In genomic region chr11:33040127-33040861, GRCh38 we compare ENCODE assay signal across 8 cellular contexts. TPM values are rescaled to one million over a fixed set of nuclear protein-coding genes. Genes with fewer than 3 reads are reported as not detected.
DNase-seq lines count a peak whose midpoint lies in the region; ATAC-seq and TF ChIP-seq lines count a peak whose summit lies in the region.

No MANE protein-coding gene starts in this region.

- H3K36me3 Mint-ChIP-seq in dendritic cell treated with granulocyte-macrophage colony-stimulating factor and Interleukin-4, amounts not matched to agents 40 ng/mL and 50 ng/mL, for 4 days (ENCODE audit: low read depth), result peaks cover 35% of the 10 kb centered on the region
- H3K36me3 Mint-ChIP-seq in mesothelial cell of epicardium, result peaks cover 4% of the 10 kb centered on the region

- WGBS in thymus, result 10% methylated on average over 20 of the region's 20 CpGs

- peaks cover 1% of the 10 kb centered on the region for H3K27me3 Mint-ChIP-seq in dendritic cell treated with granulocyte-macrophage colony-stimulating factor and Interleukin-4, amounts not matched to agents 40 ng/mL and 50 ng/mL, for 4 days
- no peaks in the 10 kb centered on the region for H3K27me3 Mint-ChIP-seq in mesothelial cell of epicardium (ENCODE audit: low read depth)

- H3K4me1 Mint-ChIP-seq in dendritic cell treated with granulocyte-macrophage colony-stimulating factor and Interleukin-4, amounts not matched to agents 40 ng/mL and 50 ng/mL, for 4 days (ENCODE audit: low read depth), result peaks cover 36% of the 10 kb centered on the region
- H3K4me1 Mint-ChIP-seq in mesothelial cell of epicardium, result peaks cover 25% of the 10 kb centered on the region

- ATAC-seq in GM21381 (IDR thresholded peaks at IDR 0.05; ENCODE audit: unreplicated experiment), result peak; percentile 26

- no peaks in the 10 kb centered on the region for H3K27me3 ChIP-seq in thymus (ENCODE audit: control insufficient read depth, insufficient read depth)

- peak overlapping the region; percentile 66 for H3K4me3 ChIP-seq in thymus (ENCODE audit: low read length)

- peak overlapping the region; percentile 84 for H3K4me3 Mint-ChIP-seq in dendritic cell treated with granulocyte-macrophage colony-stimulating factor and Interleukin-4, amounts not matched to agents 40 ng/mL and 50 ng/mL, for 4 days
- H3K4me3 Mint-ChIP-seq in mesothelial cell of epicardium, result peak overlapping the region; percentile 92

- TF ChIP-seq CTCF in mesothelial cell of epicardium (IDR thresholded peaks at IDR 0.05; ENCODE audit: unreplicated experiment), result no peak

- peaks cover 10% of the 10 kb centered on the region for H3K36me3 ChIP-seq in thymus (ENCODE audit: control insufficient read depth, insufficient read depth)

- peak overlapping the region; percentile 95 for H3K27ac ChIP-seq in thymus (ENCODE audit: low read depth)

- peak overlapping the region; percentile 98 for H3K27ac Mint-ChIP-seq in dendritic cell treated with granulocyte-macrophage colony-stimulating factor and Interleukin-4, amounts not matched to agents 40 ng/mL and 50 ng/mL, for 4 days
- H3K27ac Mint-ChIP-seq in mesothelial cell of epicardium, result peak overlapping the region; percentile 94

- no peaks in the 10 kb centered on the region for H3K9me3 Mint-ChIP-seq in dendritic cell treated with granulocyte-macrophage colony-stimulating factor and Interleukin-4, amounts not matched to agents 40 ng/mL and 50 ng/mL, for 4 days
- H3K9me3 Mint-ChIP-seq in mesothelial cell of epicardium, result no peaks in the 10 kb centered on the region

- H3K4me1 ChIP-seq in thymus (ENCODE audit: control insufficient read depth, insufficient read depth, low read length), result peaks cover 10% of the 10 kb centered on the region

- intact Hi-C loops in dendritic cell treated with granulocyte-macrophage colony-stimulating factor and Interleukin-4, amounts not matched to agents 40 ng/mL and 50 ng/mL, for 4 days (cut with micrococcal nuclease), result no loop called here

- in situ Hi-C loops in KBM-7 (cut with MboI; ENCODE audit: low pct_unique_long_range_greater_than_20kb, low sequenced_read_pairs), result no loop called here

- peak; percentile 58 for DNase-seq in COR-L47 (lab: John Stamatoyannopoulos, UW)
- peak; percentile 35 for DNase-seq in KBM-7
- peak; percentile 19 for DNase-seq in T-helper 22 cell (ENCODE audit: low read depth)
- no peak for DNase-seq in mesothelial cell of epicardium (ENCODE audit: low spot score in 2 of 2, unreplicated experiment in 2 of 2)
- DNase-seq in OCI-M2 (lab: John Stamatoyannopoulos, UW; ENCODE audit: unreplicated experiment), result no peak

- H3K9me3 ChIP-seq in thymus (ENCODE audit: control insufficient read depth), result peaks cover 1% of the 10 kb centered on the region

RNA-seq across cellular contexts. Expression of gene TCP11L1, which starts 0.9 kb away (rescaled TPM):
- 18.5 to 20.5 TPM (median 20.3 TPM) in 3 replicates for total RNA-seq in mesothelial cell of epicardium
- 7.3 TPM for polyA plus RNA-seq in thymus

RNA-seq across cellular contexts. Expression of gene DEPDC7, which starts 24.6 kb away (rescaled TPM):
- total RNA-seq in mesothelial cell of epicardium, result 4.7 to 5.2 TPM (median 5.1 TPM) in 3 replicates
- polyA plus RNA-seq in thymus, result 6.6 TPM

Comparison
In these comparisons a context has a peak if more than half of its experiments do, and no peak if none do; other contexts are left out.
1. DNase-seq: peak in COR-L47 (single experiment), KBM-7 (single experiment) and T-helper 22 cell (single experiment); none in mesothelial cell of epicardium (0 of 2) and OCI-M2 (single experiment).